In the genomic region with DNA sequence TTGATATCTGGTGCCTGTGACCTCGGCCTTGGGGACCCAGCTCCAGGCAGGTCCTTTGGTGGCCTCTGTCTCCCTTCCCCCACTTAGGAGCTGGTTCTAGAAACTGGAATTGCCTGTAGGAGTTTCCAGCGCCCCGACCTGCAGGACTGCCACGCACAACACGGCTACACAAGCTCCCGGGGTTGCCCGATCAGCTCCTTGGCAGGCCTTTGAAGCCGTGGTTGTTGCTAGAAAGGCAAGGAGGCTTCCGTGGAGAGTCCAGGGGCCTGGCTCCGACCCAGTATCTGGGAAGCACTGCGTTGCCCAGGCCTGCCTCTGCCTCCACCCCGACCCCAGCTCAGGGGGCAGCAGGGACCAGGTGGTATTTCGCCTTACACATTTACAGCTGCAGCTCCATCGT, we compare ENCODE assay signal across 28 cellular contexts. TPM values are rescaled to one million over a fixed set of nuclear protein-coding genes. Genes with fewer than 3 reads are reported as not detected.
DNase-seq lines count a peak whose midpoint lies in the region; ATAC-seq and TF ChIP-seq lines count a peak whose summit lies in the region.
"Had no signal": no experiment of that assay in that cellular context is flagged by ENCODE, and none has a peak within 500 bp of the region (broad histone marks: within the 10 kb centered on the region; RNA-seq: fewer than 3 reads in every experiment).

No MANE protein-coding gene starts in this region.

- H3K4me1 ChIP-seq in HEK293 (ENCODE audit: control insufficient read depth, insufficient read depth, low read length) (no peaks in the 10 kb centered on the region; the same call in 1 of the 2 replicates), osteoblast (ENCODE audit: insufficient read depth, low read length) (peaks cover 18% of the 10 kb centered on the region)

- no peak overlapping the region for H3K4me3 Mint-ChIP-seq in chondrocyte (ENCODE audit: unreplicated experiment)
- H3K4me3 Mint-ChIP-seq: activated CD4-positive, alpha-beta memory T cell treated with anti-CD3 and anti-CD28 coated beads, Interleukin-2, amount 10 ng/mL, durations not matched to agents 7 days and 5 days; CD4-positive, alpha-beta memory T cell; memory B cell had no signal

- POLR2A ChIA-PET in HEK293 (lab: Yijun Ruan, JAX) = no interaction called here

- H3K27me3 ChIP-seq in osteoblast (ENCODE audit: insufficient read depth, low read length) = no peaks in the 10 kb centered on the region
- H3K27me3 ChIP-seq: foreskin keratinocyte, heart right ventricle, neutrophil, upper lobe of right lung had no signal

- H3K27ac Mint-ChIP-seq in chondrocyte (ENCODE audit: unreplicated experiment) = no peak overlapping the region
- H3K27ac Mint-ChIP-seq: activated CD4-positive, alpha-beta memory T cell treated with anti-CD3 and anti-CD28 coated beads, Interleukin-2, amount 10 ng/mL, durations not matched to agents 7 days and 5 days; activated naive CD4-positive, alpha-beta T cell treated with anti-CD3 and anti-CD28 coated beads, Interleukin-2, amount 50 U/mL, for 72 hours; activated T-helper 2 cell treated with anti-CD3 and anti-CD28 coated beads, Interferon-gamma antibody, Interleukin-2, Interleukin-4, amounts not matched to agents 10 μg/mL and 5 μg/mL and 100 μg/mL, durations not matched to agents 14 hours and 24 hours and 36 hours; memory B cell had no signal

- no peak overlapping the region for H2AFZ ChIP-seq in osteoblast (ENCODE audit: low read length)

- CTCF ChIA-PET in HEK293 (lab: Yijun Ruan, JAX) = interaction anchor here (0.9 kb wide), 1 partner anchor 36 kb away, joined by 6 read pairs; no protein-coding TSS in a partner anchor

- no peaks in the 10 kb centered on the region for H3K36me3 ChIP-seq in HEK293 (ENCODE audit: control insufficient read depth in 2 of 2, insufficient read depth in 1 of 2, low read length in 2 of 2)
- H3K36me3 ChIP-seq in osteoblast (ENCODE audit: insufficient read depth, low read length) = no peaks in the 10 kb centered on the region
- H3K36me3 ChIP-seq: heart right ventricle, neutrophil, upper lobe of right lung had no signal

- no peaks in the 10 kb centered on the region for H3K9me3 Mint-ChIP-seq in chondrocyte (ENCODE audit: low read depth)
- H3K9me3 Mint-ChIP-seq: activated CD4-positive, alpha-beta memory T cell treated with anti-CD3 and anti-CD28 coated beads, Interleukin-2, amount 10 ng/mL, durations not matched to agents 7 days and 5 days; activated naive CD4-positive, alpha-beta T cell treated with anti-CD3 and anti-CD28 coated beads, Interleukin-2, amount 50 U/mL, for 72 hours; activated T-helper 2 cell treated with anti-CD3 and anti-CD28 coated beads, Interferon-gamma antibody, Interleukin-2, Interleukin-4, amounts not matched to agents 10 μg/mL and 5 μg/mL and 100 μg/mL, durations not matched to agents 14 hours and 24 hours and 36 hours; CD4-positive, alpha-beta memory T cell; memory B cell had no signal

- no peaks in the 10 kb centered on the region for H3K27me3 Mint-ChIP-seq in chondrocyte (ENCODE audit: low read depth)

- DNase-seq in chondrocyte (ENCODE audit: low spot score) = peak; percentile 88
- peak; percentile 34 for DNase-seq in osteoblast (ENCODE audit: insufficient read length, low spot score, missing footprints)
- no peak for DNase-seq in SIG-M5 treated with dmso at 0.1 percent for 504 hours (lab: John Stamatoyannopoulos, UW; ENCODE audit: unreplicated experiment)
- DNase-seq in mucosa of gallbladder (ENCODE audit: low spot score) = no peak
- no peak for DNase-seq in NCI-H1105 treated with DMSO at 0.1 percent for 48 hours (lab: John Stamatoyannopoulos, UW)
- DNase-seq: activated CD4-positive, alpha-beta memory T cell treated with anti-CD3 and anti-CD28 coated beads, Interleukin-2, amount 10 ng/mL, durations not matched to agents 7 days and 5 days; activated CD4-positive, CD25-positive, alpha-beta regulatory T cell treated with anti-CD3 and anti-CD28 coated beads, Interleukin-2, amount 50 U/mL, for 72 hours; CD4-positive, alpha-beta memory T cell; DMS 273 treated with DMSO at 0.1 percent for 48 hours; EL; foreskin keratinocyte; heart right ventricle; NCI-H1105; NCI-H2029 treated with DMSO at 0.1 percent for 48 hours; NCI-H69; stimulated activated CD4-positive, alpha-beta T cell treated with anti-CD3 and anti-CD28 coated beads, Interleukin-1b, Interleukin-23, amount 100 ng/mL, for 48 hours; upper lobe of right lung had no signal

- H3K36me3 Mint-ChIP-seq in chondrocyte (ENCODE audit: low read depth) = no peaks in the 10 kb centered on the region
- H3K36me3 Mint-ChIP-seq: activated naive CD4-positive, alpha-beta T cell treated with anti-CD3 and anti-CD28 coated beads, Interleukin-2, amount 50 U/mL, for 72 hours; CD4-positive, alpha-beta memory T cell; memory B cell had no signal

- H3K4me3 ChIP-seq in HEK293 (ENCODE audit: low read depth, low read length) (no peak overlapping the region), osteoblast (ENCODE audit: insufficient read depth, low read length) (no peak overlapping the region)
- H3K4me3 ChIP-seq: GM12878, heart right ventricle, SK-N-MC, skin epidermis, upper lobe of right lung had no signal

- H3K79me2 ChIP-seq in osteoblast (ENCODE audit: insufficient read depth, low read length) = no peaks in the 10 kb centered on the region

- no peak overlapping the region for H3K4me2 ChIP-seq in osteoblast (ENCODE audit: insufficient read depth, low read length)

- no peak for TF ChIP-seq CTCF in HEK293 (tag by site-specific recombination; IDR thresholded peaks at IDR 0.05)
- no peak for TF ChIP-seq CTCF in chondrocyte (IDR thresholded peaks at IDR 0.05)
- TF ChIP-seq CTCF in osteoblast (IDR thresholded peaks at IDR 0.05; ENCODE audit: extremely low read depth, low read depth, low read length) = no peak

- no peak overlapping the region for H3K27ac ChIP-seq in HEK293 (ENCODE audit: extremely low read depth, low read depth, low read length)
- no peak overlapping the region for H3K27ac ChIP-seq in osteoblast (ENCODE audit: low read depth, low read length)
- H3K27ac ChIP-seq: foreskin keratinocyte, heart right ventricle, neutrophil, SK-N-MC, upper lobe of right lung had no signal

- ATAC-seq in HG02852 (IDR thresholded peaks at IDR 0.05; ENCODE audit: unreplicated experiment) = no peak
- ATAC-seq: activated naive CD4-positive, alpha-beta T cell treated with anti-CD3 and anti-CD28 coated beads, Interleukin-2, amount 50 U/mL, for 72 hours; esophagus mucosa; foreskin keratinocyte; GM12878; heart right ventricle; upper lobe of right lung had no signal

- peaks cover 47% of the 10 kb centered on the region for H3K4me1 Mint-ChIP-seq in chondrocyte (ENCODE audit: low read depth)
- H3K4me1 Mint-ChIP-seq: memory B cell had no signal

- H3K9me3 ChIP-seq in HEK293 (ENCODE audit: control insufficient read depth, insufficient read depth, low read depth, low read length) (no peaks in the 10 kb centered on the region), osteoblast (ENCODE audit: low read depth, low read length) (no peaks in the 10 kb centered on the region)
- H3K9me3 ChIP-seq: heart right ventricle, neutrophil, upper lobe of right lung had no signal

- no peaks in the 10 kb centered on the region for H4K20me1 ChIP-seq in osteoblast (ENCODE audit: insufficient read depth, low read length)

TF ChIP-seq in HEK293, 187 proteins besides CTCF, POLR2A, EP300 and RAD21:
- TF ChIP-seq, protein P1, sequence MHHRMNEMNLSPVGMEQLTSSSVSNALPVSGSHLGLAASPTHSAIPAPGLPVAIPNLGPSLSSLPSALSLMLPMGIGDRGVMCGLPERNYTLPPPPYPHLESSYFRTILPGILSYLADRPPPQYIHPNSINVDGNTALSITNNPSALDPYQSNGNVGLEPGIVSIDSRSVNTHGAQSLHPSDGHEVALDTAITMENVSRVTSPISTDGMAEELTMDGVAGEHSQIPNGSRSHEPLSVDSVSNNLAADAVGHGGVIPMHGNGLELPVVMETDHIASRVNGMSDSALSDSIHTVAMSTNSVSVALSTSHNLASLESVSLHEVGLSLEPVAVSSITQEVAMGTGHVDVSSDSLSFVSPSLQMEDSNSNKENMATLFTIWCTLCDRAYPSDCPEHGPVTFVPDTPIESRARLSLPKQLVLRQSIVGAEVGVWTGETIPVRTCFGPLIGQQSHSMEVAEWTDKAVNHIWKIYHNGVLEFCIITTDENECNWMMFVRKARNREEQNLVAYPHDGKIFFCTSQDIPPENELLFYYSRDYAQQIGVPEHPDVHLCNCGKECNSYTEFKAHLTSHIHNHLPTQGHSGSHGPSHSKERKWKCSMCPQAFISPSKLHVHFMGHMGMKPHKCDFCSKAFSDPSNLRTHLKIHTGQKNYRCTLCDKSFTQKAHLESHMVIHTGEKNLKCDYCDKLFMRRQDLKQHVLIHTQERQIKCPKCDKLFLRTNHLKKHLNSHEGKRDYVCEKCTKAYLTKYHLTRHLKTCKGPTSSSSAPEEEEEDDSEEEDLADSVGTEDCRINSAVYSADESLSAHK (tag by site-specific recombination; IDR thresholded peaks at IDR 0.05) = 0 out of 2 replicates have a peak, but pooled peaks have one; percentile 27
- no peak for TF ChIP-seq ZNF600 (tag by site-specific recombination; IDR thresholded peaks at IDR 0.05)
- TF ChIP-seq ZNF214 (tag by site-specific recombination; IDR thresholded peaks at IDR 0.05; ENCODE audit: borderline replicate concordance) = no peak
- no peak for TF ChIP-seq ZNF223 (tag by site-specific recombination; IDR thresholded peaks at IDR 0.05)
- TF ChIP-seq GLI4 (tag by site-specific recombination; IDR thresholded peaks at IDR 0.05) = no peak
- TF ChIP-seq ZNF560 (tag by site-specific recombination; IDR thresholded peaks at IDR 0.05; ENCODE audit: borderline replicate concordance) = no peak

RNA-seq across cellular contexts. Expression of a gene that starts 54.4 kb away (rescaled TPM):
- 15.2 to 23.8 TPM (median 15.6 TPM) in 3 replicates for total RNA-seq in chondrocyte
- total RNA-seq in osteoblast = 4.4 and 6.9 TPM in 2 replicates
- 8.8 TPM for total RNA-seq in mucosa of gallbladder
- total RNA-seq: T-helper 1 cell treated with Interleukin-12 subunit alpha and Interleukin-12 subunit beta and Interleukin-4 antibody, amounts not matched to agents 30 ng/mL and 1 ng/mL, for 36 hours had no signal

Comparison
In these comparisons a context has a peak if more than half of its experiments do, and no peak if none do; other contexts are left out.
1. DNase-seq: peak in chondrocyte (single experiment) and osteoblast (single experiment); none in SIG-M5 treated with dmso at 0.1 percent for 504 hours (single experiment), mucosa of gallbladder (single experiment) and NCI-H1105 treated with DMSO at 0.1 percent for 48 hours (single experiment).